34 cellular contexts compared by ENCODE assay signal in the genomic region with DNA sequence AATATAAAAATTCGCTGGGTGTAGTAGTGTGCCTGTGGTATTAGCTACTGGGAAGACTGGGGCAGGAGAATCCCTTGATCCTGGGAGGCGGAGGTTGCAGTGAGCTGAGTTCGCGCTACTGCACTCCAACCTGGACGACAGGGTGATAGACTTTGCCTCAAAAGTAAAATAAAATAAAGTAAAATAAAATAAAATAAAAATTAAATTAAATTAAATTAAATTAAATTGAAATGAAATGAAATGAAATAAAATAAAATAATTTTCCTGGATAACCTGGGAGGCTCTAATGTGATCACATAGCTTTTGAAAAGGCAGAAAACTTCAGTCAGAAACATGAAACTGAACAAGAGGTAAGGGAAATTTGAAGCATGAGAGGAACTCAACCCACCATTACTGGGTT.
"Had no signal": no experiment of that assay in that cellular context is flagged by ENCODE, and none has a peak within 500 bp of the region (broad histone marks: within the 10 kb centered on the region; RNA-seq: fewer than 3 reads in every experiment).

No MANE protein-coding gene starts in this region.

- H3K27me3 ChIP-seq: MG63 had no signal

- H3K36me3 ChIP-seq: MG63 had no signal

- H3K4me2 ChIP-seq: KMS-11 had no signal

- H3K27ac ChIP-seq: KMS-11 had no signal

- H3K9ac ChIP-seq: KMS-11 had no signal

- H3K4me3 ChIP-seq: MG63 had no signal

- H3K9me3 ChIP-seq: MG63 had no signal

- DNase-seq: Karpas-422, Kasumi-1, KG1, MG63, MM.1S, MV-4-11, NCI-H1048, NCI-H1092, NCI-H1092 treated with DMSO at 0.1 percent for 48 hours, NCI-H1105, NCI-H1105 treated with DMSO at 0.1 percent for 48 hours, NCI-H1417, NCI-H1417 treated with DMSO at 0.1 percent for 48 hours, NCI-H1436, NCI-H1436 treated with DMSO at 0.1 percent for 48 hours, NCI-H146, NCI-H1694, NCI-H1694 treated with DMSO at 0.1 percent for 48 hours, NCI-H187, NCI-H187 treated with DMSO at 0.1 percent for 48 hours, NCI-H1930, NCI-H2029, NCI-H2029 treated with DMSO at 0.1 percent for 48 hours, NCI-H2081, NCI-H2081 treated with DMSO at 0.1 percent for 48 hours, NCI-H2107, NCI-H2171, NCI-H2171 treated with DMSO at 0.1 percent for 48 hours, NCI-H2227 treated with DMSO at 0.1 percent for 48 hours, NCI-H226, NCI-H345, NCI-H446, NCI-H446 treated with DMSO at 0.1 percent for 48 hours had no signal
